ENCODE assay signal across 8 cellular contexts in the genomic region with DNA sequence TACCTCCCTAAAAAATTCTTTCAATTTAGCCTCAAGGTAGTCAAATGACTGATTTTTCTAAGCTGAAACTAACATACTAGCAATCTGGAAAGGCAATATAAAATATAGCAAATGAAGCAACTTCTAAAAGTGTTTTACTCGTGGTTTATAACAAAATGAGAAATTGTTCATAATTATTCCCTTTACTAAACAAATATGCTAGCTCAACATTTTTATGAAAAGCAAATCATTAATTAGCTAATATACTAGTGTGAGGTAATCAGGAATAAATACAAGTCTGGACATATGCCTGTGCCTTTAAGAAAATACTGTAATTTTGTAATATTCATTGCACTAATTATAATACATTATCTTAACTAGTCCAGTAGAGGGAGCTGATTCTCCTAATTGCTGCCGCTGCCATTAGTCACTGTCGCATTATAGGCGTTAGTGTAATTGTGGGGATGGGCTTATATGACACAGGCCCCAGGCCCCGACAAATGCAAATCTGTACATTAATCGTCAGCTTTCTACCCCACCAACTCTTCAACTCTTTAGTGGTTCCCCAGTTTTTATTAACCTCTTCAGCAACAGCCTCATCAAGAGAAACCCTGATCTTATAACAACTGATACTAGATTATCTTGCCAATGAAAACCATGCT.
DNase-seq lines count a peak whose midpoint lies in the region; ATAC-seq, FAIRE-seq and TF ChIP-seq lines count a peak whose summit lies in the region.

No MANE protein-coding gene starts in this region.

- no peak for FAIRE-seq in HepG2 (lab: Jason Lieb, UNC)

- dilution Hi-C loops in mammary epithelial cell (cut with HindIII; ENCODE audit: low sequenced_read_pairs), result loop anchor here (10.0 kb wide), 1 partner anchor 259 kb away; no protein-coding TSS in a partner anchor

- TF ChIP-seq EP300 in HepG2 (IDR thresholded peaks at IDR 0.05; ENCODE audit: low read depth in 2 of 2, low read length in 2 of 2) (no peak), HepG2 (CRISPR knock-in tag; IDR thresholded peaks at IDR 0.05; ENCODE audit: borderline replicate concordance) (no peak)

- ATAC-seq in GM18861 (IDR thresholded peaks at IDR 0.05; ENCODE audit: unreplicated experiment) (peak; percentile 67), HG03175 (IDR thresholded peaks at IDR 0.05; ENCODE audit: unreplicated experiment) (peak; percentile 87), HepG2 (no peak)

- POLR2A ChIA-PET in HepG2 (lab: Yijun Ruan, JAX), result no interaction called here

- H3K27ac ChIP-seq in mammary epithelial cell (ENCODE audit: insufficient read depth, low read depth, low read length) (no peak overlapping the region), HepG2 (ENCODE audit: extremely low read length, insufficient read depth, low read length) (no peak overlapping the region)

- H3K9me3 ChIP-seq in mammary epithelial cell (replicated peaks; ENCODE audit: insufficient read depth, low read length) (no peaks in the 10 kb centered on the region), HepG2 (ENCODE audit: low read length) (no peaks in the 10 kb centered on the region)

- no peak overlapping the region for H2AFZ ChIP-seq in mammary epithelial cell (ENCODE audit: low read depth, low read length)
- no peak overlapping the region for H2AFZ ChIP-seq in HepG2 (ENCODE audit: low read length)

- H3K27me3 ChIP-seq in mammary epithelial cell (ENCODE audit: insufficient read depth, low read length), result no peaks in the 10 kb centered on the region
- no peaks in the 10 kb centered on the region for H3K27me3 ChIP-seq in HepG2 (ENCODE audit: control insufficient read depth in 1 of 2, insufficient read depth in 2 of 2, low read length in 2 of 2)

- TF ChIP-seq CTCF in AG10803 (conservative IDR thresholded peaks at IDR 0.05; ENCODE audit: low read length), result peak; percentile 65
- TF ChIP-seq CTCF in mammary epithelial cell (conservative IDR thresholded peaks at IDR 0.05 in 1 of 2, IDR thresholded peaks at IDR 0.05 in 1 of 2; ENCODE audit: extremely low read depth in 1 of 2, insufficient read depth in 1 of 2, low read depth in 1 of 2, low read length in 2 of 2), result peak; percentile 52 to 66
- TF ChIP-seq CTCF in HepG2 (CRISPR knock-in tag; IDR thresholded peaks at IDR 0.05), result 0 out of 2 replicates have a peak, but pooled peaks have one; percentile 5

- H3K9ac ChIP-seq in mammary epithelial cell (ENCODE audit: insufficient read depth, low read length) (no peak overlapping the region), HepG2 (ENCODE audit: insufficient read depth, low read depth, low read length) (no peak overlapping the region)

- peaks cover 4% of the 10 kb centered on the region for H3K79me2 ChIP-seq in mammary epithelial cell (ENCODE audit: insufficient read depth, low read length)
- no peaks in the 10 kb centered on the region for H3K79me2 ChIP-seq in HepG2 (ENCODE audit: insufficient read depth, low read length)

- BruUV-seq in mammary epithelial cell (replicated peaks; lab: Mats Ljungman, UMichigan) (no TSS peak), HepG2 (replicated peaks; lab: Mats Ljungman, UMichigan) (no TSS peak)

- in situ Hi-C loops in mammary epithelial cell (cut with MboI; ENCODE audit: low sequenced_read_pairs in 2 of 2), result loop anchor here in 1 of 2 donors (25.0 kb wide), 1 partner anchor 817 kb away; no protein-coding TSS in a partner anchor
- in situ Hi-C loops in HepG2 (cut with HindIII; ENCODE audit: extremely low pct_ligation_motif_present, low pct_unique_long_range_greater_than_20kb), result no loop called here

- WGBS in mammary epithelial cell (ENCODE audit: low coverage, missing lambda C conversion rate), result 28% methylated on average over 6 of the region's 6 CpGs
- WGBS in HepG2 (ENCODE audit: low lambda C conversion rate), result 86% methylated on average over 6 of the region's 6 CpGs

- DNase-seq in AG10803 (ENCODE audit: low read depth) (peak; percentile 39), NCI-H69 (lab: John Stamatoyannopoulos, UW) (peak; percentile 89), mammary epithelial cell (peak; percentile 21), HepG2 (ENCODE audit: low spot score) (no peak), cortex of kidney (lab: John Stamatoyannopoulos, UW) (no peak), NCI-H774 (lab: John Stamatoyannopoulos, UW) (no peak)

- no peaks in the 10 kb centered on the region for H4K20me1 ChIP-seq in mammary epithelial cell (ENCODE audit: insufficient read depth, low read length)
- H4K20me1 ChIP-seq in HepG2 (ENCODE audit: insufficient read depth, low read length), result no peaks in the 10 kb centered on the region

- no peak for TF ChIP-seq RAD21 in HepG2 (CRISPR knock-in tag; IDR thresholded peaks at IDR 0.05)

- H3K4me3 ChIP-seq in AG10803 (ENCODE audit: low read length), result no peak overlapping the region
- no peak overlapping the region for H3K4me3 ChIP-seq in mammary epithelial cell (replicated peaks in 1 of 3; ENCODE audit: insufficient read depth in 1 of 3, low read depth in 2 of 3, low read length in 3 of 3)
- H3K4me3 ChIP-seq in HepG2 (replicated peaks in 1 of 3; ENCODE audit: insufficient read depth in 1 of 3, low read depth in 2 of 3, low read length in 3 of 3), result no peak overlapping the region

- H3K36me3 ChIP-seq in mammary epithelial cell (ENCODE audit: insufficient read depth, low read length), result peaks cover 33% of the 10 kb centered on the region
- peaks cover 5 to 11% of the 10 kb centered on the region in 2 experiments; a peak in 3 of 5 replicates for H3K36me3 ChIP-seq in HepG2 (replicated peaks in 1 of 2; ENCODE audit: control insufficient read depth in 1 of 2, insufficient read depth in 2 of 2, low read length in 2 of 2)

- intact Hi-C loops in mammary epithelial cell (cut with micrococcal nuclease) (loop anchor here (5.0 to 10.0 kb wide), 4 partner anchors 59 to 822 kb away; no protein-coding TSS in a partner anchor), HepG2 (cut with micrococcal nuclease; ENCODE audit: unreplicated experiment) (no loop called here)

- no peak for TF ChIP-seq POLR2A in HepG2 (IDR thresholded peaks at IDR 0.05; ENCODE audit: insufficient read depth in 1 of 2, low read depth in 2 of 2, low read length in 2 of 2)

- CTCF ChIA-PET in mammary epithelial cell (lab: Charles Lee; ENCODE audit: low non-redundant PET), result interaction anchor here (0.7 kb wide), 1 partner anchor 254 kb away, joined by 5 read pairs; no protein-coding TSS in a partner anchor
- CTCF ChIA-PET in HepG2 (lab: Yijun Ruan, JAX; ENCODE audit: low intra/inter-chr PET ratio, low total read pairs), result no interaction called here

- H3K4me2 ChIP-seq in mammary epithelial cell (ENCODE audit: insufficient read depth, low read depth, low read length) (no peak overlapping the region), HepG2 (ENCODE audit: low read depth, low read length) (no peak overlapping the region)

- peaks cover 16% of the 10 kb centered on the region for H3K4me1 ChIP-seq in mammary epithelial cell (ENCODE audit: insufficient read depth, low read length)
- H3K4me1 ChIP-seq in HepG2 (ENCODE audit: insufficient read depth, low read length), result no peaks in the 10 kb centered on the region

TF ChIP-seq in HepG2, 621 proteins besides CTCF, POLR2A, EP300 and RAD21 (continues in another document):
- TF ChIP-seq MAFK (conservative IDR thresholded peaks at IDR 0.05 in 1 of 2, IDR thresholded peaks at IDR 0.05 in 1 of 2; ENCODE audit: low read length in 2 of 2), result peak in 1 of 2 experiments; percentile 77; a peak in 2 of 4 replicates
- TF ChIP-seq NFIC (IDR thresholded peaks at IDR 0.05; ENCODE audit: low read length), result no peak
- no peak for TF ChIP-seq SIX1 (CRISPR knock-in tag; IDR thresholded peaks at IDR 0.05; ENCODE audit: borderline replicate concordance)
- no peak for TF ChIP-seq ZNF562 (CRISPR knock-in tag; IDR thresholded peaks at IDR 0.05; ENCODE audit: borderline replicate concordance)
- TF ChIP-seq TGIF2 (CRISPR knock-in tag; IDR thresholded peaks at IDR 0.05), result no peak
- no peak for TF ChIP-seq ZNF629 (CRISPR knock-in tag; conservative IDR thresholded peaks at IDR 0.05)
- TF ChIP-seq ZKSCAN8 (CRISPR knock-in tag; IDR thresholded peaks at IDR 0.05; ENCODE audit: borderline replicate concordance), result no peak
- no peak for TF ChIP-seq KDM1A (CRISPR knock-in tag; IDR thresholded peaks at IDR 0.05)
- TF ChIP-seq XBP1 (CRISPR knock-in tag; IDR thresholded peaks at IDR 0.05), result no peak
- TF ChIP-seq FIP1L1 (IDR thresholded peaks at IDR 0.05; ENCODE audit: borderline replicate concordance, insufficient read depth, low read depth, low read length), result no peak
- TF ChIP-seq MAFF (IDR thresholded peaks at IDR 0.05; ENCODE audit: low read depth, low read length), result peak; percentile 55; the same call in 1 of the 2 replicates
- TF ChIP-seq CHD4 (IDR thresholded peaks at IDR 0.05; ENCODE audit: borderline replicate concordance, low read length), result no peak

Comparison
In these comparisons a context has a peak if more than half of its experiments do, and no peak if none do; other contexts are left out.
1. DNase-seq: peak in AG10803 (single experiment), NCI-H69 (single experiment) and mammary epithelial cell (single experiment); none in HepG2 (single experiment), cortex of kidney (single experiment) and NCI-H774 (single experiment).
2. CTCF ChIP-seq: peak in every context shown above with its lines; median percentile 65 in AG10803; 59 in mammary epithelial cell; 5 in HepG2.